Comparison of ENCODE assay signal across 16 cellular contexts in the genomic region with DNA sequence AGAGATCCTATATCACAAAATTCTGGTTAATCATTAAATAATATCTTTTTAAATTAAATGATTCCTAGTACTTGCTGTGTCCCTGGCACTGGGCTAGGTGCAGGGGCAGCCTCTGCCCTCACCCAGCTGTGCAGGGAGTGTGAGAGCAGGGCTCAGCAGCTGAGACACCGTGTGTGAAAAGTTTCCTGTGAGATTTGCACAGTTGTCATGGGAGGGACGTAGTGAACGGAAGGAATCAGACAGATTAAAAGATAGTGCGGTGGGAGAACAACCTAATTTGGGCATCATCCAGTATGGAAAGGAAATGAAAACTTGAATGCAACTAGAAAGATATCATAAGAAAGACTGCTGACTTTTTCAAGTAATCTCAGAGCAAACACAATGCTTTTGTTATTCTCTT.
A peak's percentile ranks its signal among the peaks of the same experiment; 100 is the strongest.
DNase-seq lines count a peak whose midpoint lies in the region; ATAC-seq, FAIRE-seq and TF ChIP-seq lines count a peak whose summit lies in the region.
"Had no signal": no experiment of that assay in that cellular context is flagged by ENCODE, and none has a peak within 500 bp of the region (broad histone marks: within the 10 kb centered on the region; RNA-seq: fewer than 3 reads in every experiment).

No MANE protein-coding gene starts in this region.

- no peaks in the 10 kb centered on the region for H3K4me1 Mint-ChIP-seq in stimulated activated naive B cell treated with anti-CD40 and anti-IgM and Interleukin-4, amounts not matched to agents 10 μg/mL and 1 μg/mL and 100 μg/mL, for 72 hours
- H3K4me1 Mint-ChIP-seq: CD4-positive, alpha-beta memory T cell had no signal

- intact Hi-C loops in right lobe of liver (cut with DNase I) (no loop called here), HepG2 (cut with micrococcal nuclease; ENCODE audit: unreplicated experiment) (no loop called here), endothelial cell of umbilical vein (cut with micrococcal nuclease) (no loop called here)

- dilution Hi-C loops in endothelial cell of umbilical vein (cut with MboI; ENCODE audit: extremely low pct_ligation_motif_present, low sequenced_read_pairs): no loop called here

- H3K27me3 Mint-ChIP-seq in stimulated activated naive B cell treated with anti-CD40 and anti-IgM and Interleukin-4, amounts not matched to agents 10 μg/mL and 1 μg/mL and 100 μg/mL, for 72 hours: peaks cover 5% of the 10 kb centered on the region in 2 donors

- no peak overlapping the region for H3K9ac ChIP-seq in HepG2 (ENCODE audit: insufficient read depth, low read depth, low read length)
- H3K9ac ChIP-seq in endothelial cell of umbilical vein (replicated peaks; ENCODE audit: extremely low read depth, insufficient read depth, low read length): no peak overlapping the region

- H3K27me3 ChIP-seq in right lobe of liver: no peaks in the 10 kb centered on the region
- peaks cover 0 to 11% of the 10 kb centered on the region in 2 experiments; a peak in 1 of 5 replicates for H3K27me3 ChIP-seq in HepG2 (ENCODE audit: control insufficient read depth in 1 of 2, insufficient read depth in 2 of 2, low read length in 2 of 2)
- no peaks in the 10 kb centered on the region for H3K27me3 ChIP-seq in endothelial cell of umbilical vein (ENCODE audit: control insufficient read depth in 2 of 2, insufficient read depth in 2 of 2, low read length in 2 of 2)

- no peak for TF ChIP-seq CTCF in right lobe of liver (IDR thresholded peaks at IDR 0.05)
- no peak for TF ChIP-seq CTCF in HepG2 (CRISPR knock-in tag; IDR thresholded peaks at IDR 0.05)
- TF ChIP-seq CTCF in endothelial cell of umbilical vein (IDR thresholded peaks at IDR 0.05; ENCODE audit: extremely low read depth in 1 of 2, insufficient read depth in 1 of 2, low read depth in 1 of 2, low read length in 2 of 2): no peak

- H3K79me2 ChIP-seq in HepG2 (ENCODE audit: insufficient read depth, low read length) (no peaks in the 10 kb centered on the region), endothelial cell of umbilical vein (ENCODE audit: control insufficient read depth, insufficient read depth, low read length) (no peaks in the 10 kb centered on the region)

- H3K4me3 ChIP-seq in right lobe of liver (no peak overlapping the region), HepG2 (replicated peaks in 1 of 3; ENCODE audit: insufficient read depth in 1 of 3, low read depth in 2 of 3, low read length in 3 of 3) (no peak overlapping the region), endothelial cell of umbilical vein (replicated peaks in 1 of 3; ENCODE audit: insufficient read depth in 1 of 3, low read depth in 1 of 3, low read length in 3 of 3) (no peak overlapping the region)

- H2AFZ ChIP-seq in HepG2 (ENCODE audit: low read length) (no peak overlapping the region), endothelial cell of umbilical vein (ENCODE audit: low read depth, low read length) (no peak overlapping the region)

- H3K9me3 Mint-ChIP-seq in stimulated activated naive B cell treated with anti-CD40 and anti-IgM and Interleukin-4, amounts not matched to agents 10 μg/mL and 1 μg/mL and 100 μg/mL, for 72 hours: no peaks in the 10 kb centered on the region
- H3K9me3 Mint-ChIP-seq: CD4-positive, alpha-beta memory T cell had no signal

- H4K20me1 ChIP-seq in HepG2 (ENCODE audit: insufficient read depth, low read length) (no peaks in the 10 kb centered on the region), endothelial cell of umbilical vein (replicated peaks; ENCODE audit: control insufficient read depth, extremely low read depth, insufficient read depth, low read length) (no peaks in the 10 kb centered on the region)

- ATAC-seq in right lobe of liver (peak in 3 of 4 donors; percentile 39 to 51 (median 47)), HepG2 (no peak)
- no peak for ATAC-seq in stimulated activated naive B cell treated with anti-CD40 and anti-IgM and Interleukin-4, amounts not matched to agents 10 μg/mL and 1 μg/mL and 100 μg/mL, for 72 hours (replicated peaks)

- no peak overlapping the region for H3K4me3 Mint-ChIP-seq in stimulated activated naive B cell treated with anti-CD40 and anti-IgM and Interleukin-4, amounts not matched to agents 10 μg/mL and 1 μg/mL and 100 μg/mL, for 72 hours
- H3K4me3 Mint-ChIP-seq: CD4-positive, alpha-beta memory T cell had no signal

- peak overlapping the region; percentile 16 for H3K27ac Mint-ChIP-seq in stimulated activated naive B cell treated with anti-CD40 and anti-IgM and Interleukin-4, amounts not matched to agents 10 μg/mL and 1 μg/mL and 100 μg/mL, for 72 hours
- H3K27ac Mint-ChIP-seq: CD4-positive, alpha-beta memory T cell had no signal

- no peak overlapping the region for H3K4me2 ChIP-seq in HepG2 (ENCODE audit: low read depth, low read length)
- H3K4me2 ChIP-seq in endothelial cell of umbilical vein (ENCODE audit: insufficient read depth, low read length): no peak overlapping the region

- TF ChIP-seq POLR2A in right lobe of liver (IDR thresholded peaks at IDR 0.05) (no peak), HepG2 (IDR thresholded peaks at IDR 0.05; ENCODE audit: insufficient read depth in 1 of 2, low read depth in 2 of 2, low read length in 2 of 2) (no peak), endothelial cell of umbilical vein (IDR thresholded peaks at IDR 0.05; ENCODE audit: low read depth, low read length) (no peak)

- POLR2A ChIA-PET in HepG2 (lab: Yijun Ruan, JAX) (no interaction called here), endothelial cell of umbilical vein (lab: Charles Lee) (no interaction called here)

- H3K9me3 ChIP-seq in right lobe of liver (no peaks in the 10 kb centered on the region), HepG2 (ENCODE audit: low read length) (no peaks in the 10 kb centered on the region), endothelial cell of umbilical vein (replicated peaks; ENCODE audit: control insufficient read depth, insufficient read depth, low read length) (no peaks in the 10 kb centered on the region)

- no peaks in the 10 kb centered on the region for H3K9me1 ChIP-seq in endothelial cell of umbilical vein (replicated peaks; ENCODE audit: control insufficient read depth, extremely low read depth, insufficient read depth, low read length)

- H3K36me3 Mint-ChIP-seq in stimulated activated naive B cell treated with anti-CD40 and anti-IgM and Interleukin-4, amounts not matched to agents 10 μg/mL and 1 μg/mL and 100 μg/mL, for 72 hours: no peaks in the 10 kb centered on the region
- H3K36me3 Mint-ChIP-seq: CD4-positive, alpha-beta memory T cell had no signal

- CTCF ChIA-PET in HepG2 (lab: Yijun Ruan, JAX; ENCODE audit: low intra/inter-chr PET ratio, low total read pairs): no interaction called here
- CTCF ChIA-PET in endothelial cell of umbilical vein (lab: Charles Lee): interaction anchor here (1.3 kb wide), 2 partner anchors 8 to 17 kb away, joined by 3 read pairs; no protein-coding TSS in a partner anchor

- no TSS peak for BruUV-seq in HepG2 (replicated peaks; lab: Mats Ljungman, UMichigan)
- BruUV-seq in endothelial cell of umbilical vein (replicated peaks; lab: Mats Ljungman, UMichigan): no TSS peak

- H3K27ac ChIP-seq in right lobe of liver: no peak overlapping the region
- no peak overlapping the region for H3K27ac ChIP-seq in HepG2 (ENCODE audit: extremely low read length, insufficient read depth, low read length)
- no peak overlapping the region for H3K27ac ChIP-seq in endothelial cell of umbilical vein (ENCODE audit: insufficient read depth, low read depth, low read length)
- H3K27ac ChIP-seq: C4-2B had no signal

- H3K36me3 ChIP-seq in right lobe of liver (no peaks in the 10 kb centered on the region), HepG2 (replicated peaks in 1 of 2; ENCODE audit: control insufficient read depth in 1 of 2, insufficient read depth in 2 of 2, low read length in 2 of 2) (no peaks in the 10 kb centered on the region), endothelial cell of umbilical vein (ENCODE audit: control insufficient read depth in 2 of 2, extremely low read depth in 1 of 2, insufficient read depth in 2 of 2, low read length in 2 of 2) (no peaks in the 10 kb centered on the region)

- 34% methylated on average over 4 of the region's 4 CpGs for WGBS in right lobe of liver (ENCODE audit: insufficient coverage, low coverage, low lambda C conversion rate, missing lambda C conversion rate)
- 2% methylated on average over 4 of the region's 4 CpGs for WGBS in HepG2 (ENCODE audit: low lambda C conversion rate)

- in situ Hi-C loops in HepG2 (cut with HindIII; ENCODE audit: extremely low pct_ligation_motif_present, low pct_unique_long_range_greater_than_20kb): no loop called here

- FAIRE-seq in HepG2 (lab: Jason Lieb, UNC): no peak
- FAIRE-seq in endothelial cell of umbilical vein (lab: Jason Lieb, UNC): no peak
- FAIRE-seq: D721Med, GM19239 had no signal

- peaks cover 0 to 5% (median 0%) of the 10 kb centered on the region in 4 donors for H3K4me1 ChIP-seq in right lobe of liver
- no peaks in the 10 kb centered on the region for H3K4me1 ChIP-seq in HepG2 (ENCODE audit: insufficient read depth, low read length)
- H3K4me1 ChIP-seq in endothelial cell of umbilical vein (ENCODE audit: control insufficient read depth, extremely low read depth, insufficient read depth, low read length): no peaks in the 10 kb centered on the region

- TF ChIP-seq EP300 in HepG2 (IDR thresholded peaks at IDR 0.05; ENCODE audit: low read depth in 2 of 2, low read length in 2 of 2): no peak
- no peak for TF ChIP-seq EP300 in HepG2 (CRISPR knock-in tag; IDR thresholded peaks at IDR 0.05; ENCODE audit: borderline replicate concordance)

- DNase-seq in right lobe of liver (no peak), HepG2 (ENCODE audit: low spot score) (no peak), RPMI7951 (ENCODE audit: low read depth) (peak; percentile 58), endothelial cell of umbilical vein (ENCODE audit: low read depth, low spot score) (peak; percentile 12), T-helper 9 cell (no peak), iPS-NIHi7 (ENCODE audit: extremely low spot score) (no peak)
- DNase-seq in stimulated activated naive B cell treated with anti-CD40 and anti-IgM and Interleukin-4, amounts not matched to agents 10 μg/mL and 1 μg/mL and 100 μg/mL, for 72 hours: no peak
- no peak for DNase-seq in stimulated activated CD4-positive, alpha-beta T cell treated with anti-CD3 and anti-CD28 coated beads, Interleukin-4, amount 100 ng/mL, for 4 hours
- DNase-seq: 8988T; AML-193; CD4-positive, alpha-beta memory T cell; DMS153; GF-D8 had no signal

- no peak for TF ChIP-seq RAD21 in HepG2 (CRISPR knock-in tag; IDR thresholded peaks at IDR 0.05)

TF ChIP-seq in endothelial cell of umbilical vein, 7 proteins besides CTCF, POLR2A, EP300 and RAD21:
- peak; percentile 57 for TF ChIP-seq GATA2 (IDR thresholded peaks at IDR 0.05; ENCODE audit: insufficient read depth, insufficient read length, low read depth, low read length)
- no peak for TF ChIP-seq EZH2 (IDR thresholded peaks at IDR 0.05; ENCODE audit: borderline replicate concordance, low read depth, low read length, severe bottlenecking)
- TF ChIP-seq, protein P1, sequence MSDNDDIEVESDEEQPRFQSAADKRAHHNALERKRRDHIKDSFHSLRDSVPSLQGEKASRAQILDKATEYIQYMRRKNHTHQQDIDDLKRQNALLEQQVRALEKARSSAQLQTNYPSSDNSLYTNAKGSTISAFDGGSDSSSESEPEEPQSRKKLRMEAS (IDR thresholded peaks at IDR 0.05; ENCODE audit: insufficient read depth, insufficient read length): no peak
TF ChIP-seq in endothelial cell of umbilical vein: peak in this region for 1.

Comparison
In these comparisons a context has a peak if more than half of its experiments do, and no peak if none do; other contexts are left out.
1. ATAC-seq: peak in right lobe of liver (3 of 4); none in HepG2 (single experiment) and stimulated activated naive B cell treated with anti-CD40 and anti-IgM and Interleukin-4, amounts not matched to agents 10 μg/mL and 1 μg/mL and 100 μg/mL, for 72 hours (0 of 2).
2. DNase-seq: peak in RPMI7951 (single experiment) and endothelial cell of umbilical vein (single experiment); none in right lobe of liver (0 of 3), HepG2 (single experiment), stimulated activated naive B cell treated with anti-CD40 and anti-IgM and Interleukin-4, amounts not matched to agents 10 μg/mL and 1 μg/mL and 100 μg/mL, for 72 hours (single experiment), T-helper 9 cell (single experiment), iPS-NIHi7 (single experiment) and stimulated activated CD4-positive, alpha-beta T cell treated with anti-CD3 and anti-CD28 coated beads, Interleukin-4, amount 100 ng/mL, for 4 hours (0 of 2).